ENCODE assay signal across 8 cellular contexts in the genomic region with DNA sequence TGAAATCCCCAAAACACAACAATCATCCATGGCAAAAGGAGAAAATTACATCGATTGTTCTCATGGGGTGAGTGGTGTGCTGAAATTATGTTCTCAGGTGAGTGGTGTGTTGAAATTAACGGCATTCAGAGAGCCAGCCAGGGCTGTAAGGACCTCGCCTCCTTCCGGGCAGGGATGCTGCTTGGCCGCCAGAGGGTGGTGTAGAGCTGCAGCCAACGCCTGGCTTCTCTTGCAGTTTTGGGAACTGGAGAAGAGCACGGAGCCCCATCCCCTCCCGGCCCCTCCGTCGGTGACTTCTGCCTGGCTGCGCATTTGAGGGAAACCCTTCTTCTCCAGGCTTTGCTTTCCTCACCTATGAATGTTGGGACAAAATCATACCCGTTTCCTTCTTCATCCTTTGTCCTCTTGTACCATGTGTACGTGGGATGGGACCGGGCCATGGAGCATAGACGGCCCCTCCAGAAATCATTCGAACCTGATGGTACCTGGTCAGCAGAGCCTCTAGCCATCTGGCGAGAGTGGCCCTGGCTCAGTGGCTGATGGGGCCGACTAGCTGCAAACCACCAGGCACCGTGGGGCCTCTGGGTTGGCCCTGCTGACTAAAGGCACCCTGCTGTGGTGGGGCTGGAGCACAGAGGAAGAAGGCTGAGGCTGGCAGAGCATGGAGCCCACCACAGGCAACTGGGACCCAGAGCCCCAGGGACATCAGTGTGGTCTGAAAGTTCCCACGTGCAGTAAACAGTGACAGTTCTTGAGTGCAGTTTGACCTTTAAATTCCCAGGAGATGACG. TPM values are rescaled to one million over a fixed set of nuclear protein-coding genes. Genes with fewer than 3 reads are reported as not detected.
DNase-seq lines count a peak whose midpoint lies in the region; ATAC-seq and TF ChIP-seq lines count a peak whose summit lies in the region.

No MANE protein-coding gene starts in this region.

- H4K8ac ChIP-seq in neuronal stem cell (ENCODE audit: low read depth, low read length), result no peak overlapping the region

- H3K4ac ChIP-seq in neuronal stem cell (ENCODE audit: low read length), result no peak overlapping the region

- H3K27ac Mint-ChIP-seq in activated T-cell treated with anti-CD3 and anti-CD28 coated beads, Interleukin-2, amount 50 U/mL, for 24 hours, result no peak overlapping the region
- peak overlapping the region; percentile 34 for H3K27ac Mint-ChIP-seq in type B pancreatic cell

- no peak overlapping the region for H2AFZ ChIP-seq in neuronal stem cell (ENCODE audit: low read length)

- peaks cover 90% of the 10 kb centered on the region for H3K36me3 ChIP-seq in NT2/D1 (ENCODE audit: insufficient read depth, insufficient read length, low read length)
- H3K36me3 ChIP-seq in neuronal stem cell (replicated peaks in 1 of 2; ENCODE audit: control insufficient read depth in 2 of 2, insufficient read depth in 2 of 2, low read length in 2 of 2), result peaks cover 15 to 54% of the 10 kb centered on the region in 2 donors

- H3K27ac ChIP-seq in 22Rv1, result no peak overlapping the region
- no peak overlapping the region for H3K27ac ChIP-seq in neuronal stem cell (replicated peaks; ENCODE audit: low read length)

- H3K9me3 ChIP-seq in NT2/D1 (ENCODE audit: insufficient read depth, low read length), result no peaks in the 10 kb centered on the region
- no peaks in the 10 kb centered on the region for H3K9me3 ChIP-seq in neuronal stem cell (replicated peaks in 1 of 2; ENCODE audit: control insufficient read depth in 2 of 2, insufficient read depth in 1 of 2, low read depth in 1 of 2, low read length in 2 of 2)

- no peak overlapping the region for H2BK15ac ChIP-seq in neuronal stem cell (ENCODE audit: low read length)

- H3K79me1 ChIP-seq in neuronal stem cell (ENCODE audit: low read depth, low read length), result peaks cover 4% of the 10 kb centered on the region

- H3K4me1 ChIP-seq in NT2/D1 (ENCODE audit: insufficient read depth, insufficient read length) (peaks cover 24% of the 10 kb centered on the region), neuronal stem cell (ENCODE audit: control insufficient read depth in 2 of 2, insufficient read depth in 1 of 2, low read depth in 1 of 2, low read length in 2 of 2) (peaks cover 0 to 15% of the 10 kb centered on the region in 2 donors)

- DNase-seq in NT2/D1 (ENCODE audit: low read depth, low spot score) (peak; percentile 65), fibroblast of peridontal ligament (ENCODE audit: extremely low read depth) (peak; percentile 68), neuronal stem cell (ENCODE audit: low spot score) (peak; percentile 52), type B pancreatic cell (ENCODE audit: extremely low spot score, unreplicated experiment) (no peak)
- peak; percentile 64 for DNase-seq in activated T-cell treated with anti-CD3 and anti-CD28 coated beads, Interleukin-2, amount 50 U/mL, for 24 hours

- no peaks in the 10 kb centered on the region for H3K27me3 Mint-ChIP-seq in activated T-cell treated with anti-CD3 and anti-CD28 coated beads, Interleukin-2, amount 50 U/mL, for 24 hours
- H3K27me3 Mint-ChIP-seq in type B pancreatic cell, result no peaks in the 10 kb centered on the region

- no peak overlapping the region for H4K91ac ChIP-seq in neuronal stem cell (ENCODE audit: low read depth, low read length, poor library complexity)

- H3K27me3 ChIP-seq in NT2/D1 (ENCODE audit: insufficient read depth, insufficient read length) (no peaks in the 10 kb centered on the region), neuronal stem cell (ENCODE audit: control insufficient read depth in 3 of 3, insufficient read depth in 3 of 3, low read depth in 1 of 3, low read length in 3 of 3) (no peaks in the 10 kb centered on the region)

- H2BK12ac ChIP-seq in neuronal stem cell (ENCODE audit: low read length), result no peak overlapping the region

- H2AK5ac ChIP-seq in neuronal stem cell (ENCODE audit: low read depth, low read length), result peak overlapping the region; percentile 41

- H3K23ac ChIP-seq in neuronal stem cell (ENCODE audit: low read depth, low read length, poor library complexity), result no peak overlapping the region

- no CpG with 5 or more reads among the region's 21 CpGs for WGBS in neuronal stem cell (ENCODE audit: extremely low coverage in 2 of 2, insufficient read length in 2 of 2, insufficient replicate concordance in 1 of 2), 2 donors

- H3K18ac ChIP-seq in neuronal stem cell (ENCODE audit: low read length), result peak overlapping the region; percentile 50

- H3K36me3 Mint-ChIP-seq in activated T-cell treated with anti-CD3 and anti-CD28 coated beads, Interleukin-2, amount 50 U/mL, for 24 hours (ENCODE audit: low read depth), result peaks cover 90% of the 10 kb centered on the region
- peaks cover 4% of the 10 kb centered on the region for H3K36me3 Mint-ChIP-seq in type B pancreatic cell

- no peak overlapping the region for H2BK120ac ChIP-seq in neuronal stem cell (ENCODE audit: low read depth, low read length)

- peak; percentile 46 for ATAC-seq in HG03060 (IDR thresholded peaks at IDR 0.05; ENCODE audit: low read depth, unreplicated experiment)

- H3K9ac ChIP-seq in NT2/D1 (ENCODE audit: insufficient read length, low read depth), result no peak overlapping the region
- H3K9ac ChIP-seq in neuronal stem cell (ENCODE audit: low read depth, low read length, poor library complexity), result peak overlapping the region; percentile 13

- TF ChIP-seq CTCF in 22Rv1 (IDR thresholded peaks at IDR 0.05), result peak; percentile 94
- peak; percentile 95 for TF ChIP-seq CTCF in GM12874 (IDR thresholded peaks at IDR 0.05; ENCODE audit: insufficient read depth, low read depth, low read length)
- peak; percentile 93 for TF ChIP-seq CTCF in type B pancreatic cell (conservative IDR thresholded peaks at IDR 0.05)

- H2BK5ac ChIP-seq in neuronal stem cell (ENCODE audit: low read length), result no peak overlapping the region

- no peaks in the 10 kb centered on the region for H3K9me3 Mint-ChIP-seq in activated T-cell treated with anti-CD3 and anti-CD28 coated beads, Interleukin-2, amount 50 U/mL, for 24 hours
- no peaks in the 10 kb centered on the region for H3K9me3 Mint-ChIP-seq in type B pancreatic cell

- H3K4me3 Mint-ChIP-seq in activated T-cell treated with anti-CD3 and anti-CD28 coated beads, Interleukin-2, amount 50 U/mL, for 24 hours, result no peak overlapping the region
- no peak overlapping the region for H3K4me3 Mint-ChIP-seq in type B pancreatic cell

- H3K14ac ChIP-seq in neuronal stem cell (ENCODE audit: low read length), result peak overlapping the region; percentile 14

- H3K4me3 ChIP-seq in NT2/D1 (ENCODE audit: insufficient read length, low read depth) (no peak overlapping the region), neuronal stem cell (ENCODE audit: low read length in 2 of 2) (no peak overlapping the region)

- no peaks in the 10 kb centered on the region for H3K4me1 Mint-ChIP-seq in activated T-cell treated with anti-CD3 and anti-CD28 coated beads, Interleukin-2, amount 50 U/mL, for 24 hours (ENCODE audit: low read depth)
- peaks cover 7% of the 10 kb centered on the region for H3K4me1 Mint-ChIP-seq in type B pancreatic cell (ENCODE audit: unreplicated experiment)

- no peak overlapping the region for H3K4me2 ChIP-seq in neuronal stem cell (ENCODE audit: insufficient read depth, low read length, poor library complexity, severe bottlenecking)

RNA-seq across cellular contexts. Expression of a gene that starts 28.4 kb away (rescaled TPM):
- 5.4 TPM for polyA plus RNA-seq in neuronal stem cell (2013, experiment 1 of 2)
- polyA plus RNA-seq in neuronal stem cell (2013, experiment 2 of 2), result 4.4 TPM
- 32.3 and 33.5 TPM in 2 replicates for total RNA-seq in type B pancreatic cell (ENCODE audit: low replicate concordance)

RNA-seq across cellular contexts. Expression of a gene that starts 28.4 kb away (rescaled TPM):
- 7.3 TPM for polyA plus RNA-seq in neuronal stem cell (2013, experiment 1 of 2)
- 8.3 TPM for polyA plus RNA-seq in neuronal stem cell (2013, experiment 2 of 2)
- total RNA-seq in type B pancreatic cell (ENCODE audit: low replicate concordance), result 34.0 and 43.8 TPM in 2 replicates
